ENCODE assay signal across 23 cellular contexts in the genomic region with DNA sequence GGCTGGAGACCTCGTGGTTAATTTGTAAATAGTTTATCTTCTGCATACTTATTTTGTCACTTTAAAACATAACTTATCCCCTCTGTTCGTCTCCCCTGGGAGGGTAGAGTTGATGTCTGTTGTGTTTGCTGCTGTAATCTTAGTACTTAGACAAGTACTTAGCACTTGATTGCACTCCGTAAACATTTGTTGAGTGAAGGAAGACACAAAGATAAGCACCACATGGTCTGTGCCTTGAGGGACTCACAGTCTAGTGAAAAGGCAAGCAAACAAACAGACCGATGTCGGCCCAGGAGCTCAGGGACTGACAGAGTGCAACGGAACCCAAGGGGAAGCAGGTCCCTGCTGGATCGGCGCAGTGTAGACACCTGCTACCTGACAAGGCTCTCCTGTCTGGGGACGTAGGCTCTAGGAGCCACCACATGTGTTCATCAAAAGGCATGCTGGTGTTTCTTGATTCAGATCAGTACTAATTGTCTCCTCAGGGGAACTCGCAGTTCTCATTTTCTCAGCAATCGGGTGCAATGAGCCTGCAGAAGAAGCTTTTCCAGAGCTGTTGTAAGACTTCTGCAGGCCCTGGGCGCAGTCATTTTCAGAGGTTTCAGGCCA. TPM values are rescaled to one million over a fixed set of nuclear protein-coding genes. Genes with fewer than 3 reads are reported as not detected.
"Had no signal": no experiment of that assay in that cellular context is flagged by ENCODE, and none has a peak within 500 bp of the region (broad histone marks: within the 10 kb centered on the region; RNA-seq: fewer than 3 reads in every experiment).

No MANE protein-coding gene starts in this region.

- H3K27me3 Mint-ChIP-seq: activated T-helper 17 cell treated with anti-CD3 and anti-CD28 coated beads, Interleukin-2, amount 50 U/mL, for 72 hours had no signal

- H3K4me1 ChIP-seq: ascending aorta, foreskin keratinocyte, left lung, prostate gland, right atrium auricular region, stomach, uterus had no signal

- H3K4me3 ChIP-seq: ascending aorta, left lung, lung, ovary, prostate gland, right atrium auricular region, stomach, uterus had no signal

- DNase-seq: activated T-cell treated with anti-CD3 and anti-CD28 coated beads, Interleukin-2, amount 50 U/mL, for 24 hours; central memory CD4-positive, alpha-beta T cell; dermis blood vessel endothelial cell; effector CD8-positive, alpha-beta T cell; foreskin keratinocyte; hippocampal formation; kidney glomerular epithelial cell; left lung; naive thymus-derived CD8-positive, alpha-beta T cell; ovary; stimulated activated CD4-positive, alpha-beta T cell treated with anti-CD3 and anti-CD28 coated beads, Interleukin-4, amount 100 ng/mL, for 4 hours; stomach; T-helper 9 cell; uterus had no signal

- H3K9me3 Mint-ChIP-seq: activated naive CD4-positive, alpha-beta T cell treated with anti-CD3 and anti-CD28 coated beads, Interleukin-2, amount 50 U/mL, for 72 hours; activated T-cell treated with anti-CD3 and anti-CD28 coated beads, Interleukin-2, amount 50 U/mL, for 24 hours; activated T-helper 17 cell treated with anti-CD3 and anti-CD28 coated beads, Interleukin-2, amount 50 U/mL, for 72 hours; mesothelial cell of epicardium; naive thymus-derived CD8-positive, alpha-beta T cell; WTC11 had no signal

- H3K4me3 Mint-ChIP-seq: activated T-cell treated with anti-CD3 and anti-CD28 coated beads, Interleukin-2, amount 50 U/mL, for 24 hours; activated T-helper 17 cell treated with anti-CD3 and anti-CD28 coated beads, Interleukin-2, amount 50 U/mL, for 72 hours; mesothelial cell of epicardium; naive thymus-derived CD8-positive, alpha-beta T cell; WTC11 had no signal

- H3K4me1 Mint-ChIP-seq: activated T-helper 17 cell treated with anti-CD3 and anti-CD28 coated beads, Interleukin-2, amount 50 U/mL, for 72 hours; WTC11 had no signal

- H3K27ac ChIP-seq: ascending aorta, foreskin keratinocyte, left lung, ovary, prostate gland, right atrium auricular region, stomach, uterus had no signal

- H3K9me3 ChIP-seq: ascending aorta, left lung, ovary, prostate gland, right atrium auricular region, stomach, uterus had no signal

- H3K36me3 Mint-ChIP-seq: activated naive CD4-positive, alpha-beta T cell treated with anti-CD3 and anti-CD28 coated beads, Interleukin-2, amount 50 U/mL, for 72 hours; mesothelial cell of epicardium; naive thymus-derived CD8-positive, alpha-beta T cell; WTC11 had no signal

- H3K27ac Mint-ChIP-seq: activated naive CD4-positive, alpha-beta T cell treated with anti-CD3 and anti-CD28 coated beads, Interleukin-2, amount 50 U/mL, for 72 hours; activated T-cell treated with anti-CD3 and anti-CD28 coated beads, Interleukin-2, amount 50 U/mL, for 24 hours; activated T-helper 17 cell treated with anti-CD3 and anti-CD28 coated beads, Interleukin-2, amount 50 U/mL, for 72 hours; mesothelial cell of epicardium; WTC11 had no signal

- H3K36me3 ChIP-seq: ascending aorta, left lung, ovary, prostate gland, right atrium auricular region, stomach, uterus had no signal

- ATAC-seq: activated naive CD4-positive, alpha-beta T cell treated with anti-CD3 and anti-CD28 coated beads, Interleukin-2, amount 50 U/mL, for 72 hours; activated T-helper 17 cell treated with anti-CD3 and anti-CD28 coated beads, Interleukin-2, amount 50 U/mL, for 72 hours; foreskin keratinocyte; left lung; naive thymus-derived CD8-positive, alpha-beta T cell; WTC11 had no signal

RNA-seq across cellular contexts. Expression of gene EDN3, which starts 31.4 kb away (rescaled TPM):
- total RNA-seq: ascending aorta; dermis blood vessel endothelial cell; foreskin keratinocyte; glomerular endothelial cell; left lung; naive thymus-derived CD8-positive, alpha-beta T cell; right atrium auricular region had no signal
